ENCODE assay signal across 1 cellular context in genomic region chr2:186884585-186884984, GRCh38.
TF ChIP-seq lines count a peak whose summit lies in the region.

No MANE protein-coding gene starts in this region.

TF ChIP-seq in K562, 482 proteins besides CTCF, POLR2A, EP300 and RAD21 (continued from another document and continues in another):
- TF ChIP-seq, protein P1, sequence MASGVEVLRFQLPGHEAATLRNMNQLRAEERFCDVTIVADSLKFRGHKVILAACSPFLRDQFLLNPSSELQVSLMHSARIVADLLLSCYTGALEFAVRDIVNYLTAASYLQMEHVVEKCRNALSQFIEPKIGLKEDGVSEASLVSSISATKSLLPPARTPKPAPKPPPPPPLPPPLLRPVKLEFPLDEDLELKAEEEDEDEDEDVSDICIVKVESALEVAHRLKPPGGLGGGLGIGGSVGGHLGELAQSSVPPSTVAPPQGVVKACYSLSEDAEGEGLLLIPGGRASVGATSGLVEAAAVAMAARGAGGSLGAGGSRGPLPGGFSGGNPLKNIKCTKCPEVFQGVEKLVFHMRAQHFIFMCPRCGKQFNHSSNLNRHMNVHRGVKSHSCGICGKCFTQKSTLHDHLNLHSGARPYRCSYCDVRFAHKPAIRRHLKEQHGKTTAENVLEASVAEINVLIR (CRISPR knock-in tag; IDR thresholded peaks at IDR 0.05): no peak
- TF ChIP-seq STAT5A (IDR thresholded peaks at IDR 0.05; ENCODE audit: borderline replicate concordance, low read length) (peak; percentile 54; the same call in 1 of the 2 replicates), RBM34 (IDR thresholded peaks at IDR 0.05; ENCODE audit: borderline replicate concordance, insufficient read depth, low read length) (no peak), NFIC (IDR thresholded peaks at IDR 0.05) (peak; percentile 46), NR3C1 (CRISPR knock-in tag; IDR thresholded peaks at IDR 0.05) (no peak), NR2C2 (CRISPR knock-in tag; IDR thresholded peaks at IDR 0.05) (no peak), NR2C2 (tag; IDR thresholded peaks at IDR 0.05) (peak; percentile 58), ARID1B (IDR thresholded peaks at IDR 0.05) (peak; percentile 87), NCOR1 (IDR thresholded peaks at IDR 0.05) (peak; percentile 73), RBM25 (IDR thresholded peaks at IDR 0.05; ENCODE audit: low read depth, low read length, severe bottlenecking) (no peak), TRIM24 (IDR thresholded peaks at IDR 0.05) (peak; percentile 36 to 41; a peak in 2 of 4 replicates), DPF2 (IDR thresholded peaks at IDR 0.05) (peak; percentile 76), OTX1 (CRISPR knock-in tag; IDR thresholded peaks at IDR 0.05) (no peak), MEIS2 (IDR thresholded peaks at IDR 0.05; ENCODE audit: partially characterized antibody) (peak; percentile 89), ARNT (IDR thresholded peaks at IDR 0.05) (0 out of 4 replicates have a peak, but pooled peaks of 1 of the 2 experiments have one; percentile 27), ETV6 (IDR thresholded peaks at IDR 0.05; ENCODE audit: borderline replicate concordance in 1 of 2, low read depth in 2 of 2, low read length in 1 of 2) (peak in 1 of 2 experiments; percentile 90; a peak in 2 of 4 replicates), ETV6 (CRISPR knock-in tag; IDR thresholded peaks at IDR 0.05; ENCODE audit: borderline replicate concordance) (no peak), SPI1 (IDR thresholded peaks at IDR 0.05; ENCODE audit: borderline replicate concordance, low read depth, low read length) (0 out of 2 replicates have a peak, but pooled peaks have one; percentile 34), RREB1 (CRISPR knock-in tag; IDR thresholded peaks at IDR 0.05) (no peak), SMARCA4 (IDR thresholded peaks at IDR 0.05) (peak; percentile 53; the same call in 1 of the 2 replicates), HDAC1 (IDR thresholded peaks at IDR 0.05) (peak in 1 of 2 experiments; percentile 49; a peak in 1 of 4 replicates), FOXM1 (IDR thresholded peaks at IDR 0.05; ENCODE audit: low read depth) (peak; percentile 58; the same call in 1 of the 2 replicates), FOXM1 (CRISPR knock-in tag; IDR thresholded peaks at IDR 0.05; ENCODE audit: low read depth) (no peak), E2F4 (CRISPR knock-in tag; IDR thresholded peaks at IDR 0.05; ENCODE audit: low read depth) (no peak), TEAD4 (IDR thresholded peaks at IDR 0.05; ENCODE audit: low read length) (peak; percentile 89), TEAD4 (CRISPR knock-in tag; IDR thresholded peaks at IDR 0.05; ENCODE audit: borderline replicate concordance) (no peak), CBFA2T2 (conservative IDR thresholded peaks at IDR 0.05) (peak; percentile 79), SOX6 (IDR thresholded peaks at IDR 0.05) (peak; percentile 88), SMAD4 (CRISPR knock-in tag; conservative IDR thresholded peaks at IDR 0.05) (0 out of 2 replicates have a peak, but pooled peaks have one; percentile 29), KDM1A (IDR thresholded peaks at IDR 0.05) (peak; percentile 70 to 76; a peak in 3 of 4 replicates), CBX3 (IDR thresholded peaks at IDR 0.05; ENCODE audit: borderline replicate concordance in 1 of 2, low read length in 2 of 2) (peak in 1 of 2 experiments; percentile 73; a peak in 2 of 3 replicates), ATF3 (IDR thresholded peaks at IDR 0.05) (no peak), ATF3 (CRISPR knock-in tag; conservative IDR thresholded peaks at IDR 0.05) (no peak)
- TF ChIP-seq, protein P2, sequence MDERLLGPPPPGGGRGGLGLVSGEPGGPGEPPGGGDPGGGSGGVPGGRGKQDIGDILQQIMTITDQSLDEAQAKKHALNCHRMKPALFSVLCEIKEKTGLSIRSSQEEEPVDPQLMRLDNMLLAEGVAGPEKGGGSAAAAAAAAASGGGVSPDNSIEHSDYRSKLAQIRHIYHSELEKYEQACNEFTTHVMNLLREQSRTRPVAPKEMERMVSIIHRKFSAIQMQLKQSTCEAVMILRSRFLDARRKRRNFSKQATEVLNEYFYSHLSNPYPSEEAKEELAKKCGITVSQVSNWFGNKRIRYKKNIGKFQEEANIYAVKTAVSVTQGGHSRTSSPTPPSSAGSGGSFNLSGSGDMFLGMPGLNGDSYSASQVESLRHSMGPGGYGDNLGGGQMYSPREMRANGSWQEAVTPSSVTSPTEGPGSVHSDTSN (CRISPR knock-in tag; IDR thresholded peaks at IDR 0.05; ENCODE audit: low read depth): no peak
- TF ChIP-seq, protein P2 (tag; conservative IDR thresholded peaks at IDR 0.05; ENCODE audit: low read depth): peak; percentile 47
- TF ChIP-seq, protein P3, sequence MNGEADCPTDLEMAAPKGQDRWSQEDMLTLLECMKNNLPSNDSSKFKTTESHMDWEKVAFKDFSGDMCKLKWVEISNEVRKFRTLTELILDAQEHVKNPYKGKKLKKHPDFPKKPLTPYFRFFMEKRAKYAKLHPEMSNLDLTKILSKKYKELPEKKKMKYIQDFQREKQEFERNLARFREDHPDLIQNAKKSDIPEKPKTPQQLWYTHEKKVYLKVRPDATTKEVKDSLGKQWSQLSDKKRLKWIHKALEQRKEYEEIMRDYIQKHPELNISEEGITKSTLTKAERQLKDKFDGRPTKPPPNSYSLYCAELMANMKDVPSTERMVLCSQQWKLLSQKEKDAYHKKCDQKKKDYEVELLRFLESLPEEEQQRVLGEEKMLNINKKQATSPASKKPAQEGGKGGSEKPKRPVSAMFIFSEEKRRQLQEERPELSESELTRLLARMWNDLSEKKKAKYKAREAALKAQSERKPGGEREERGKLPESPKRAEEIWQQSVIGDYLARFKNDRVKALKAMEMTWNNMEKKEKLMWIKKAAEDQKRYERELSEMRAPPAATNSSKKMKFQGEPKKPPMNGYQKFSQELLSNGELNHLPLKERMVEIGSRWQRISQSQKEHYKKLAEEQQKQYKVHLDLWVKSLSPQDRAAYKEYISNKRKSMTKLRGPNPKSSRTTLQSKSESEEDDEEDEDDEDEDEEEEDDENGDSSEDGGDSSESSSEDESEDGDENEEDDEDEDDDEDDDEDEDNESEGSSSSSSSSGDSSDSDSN (IDR thresholded peaks at IDR 0.05; ENCODE audit: borderline replicate concordance in 1 of 2, low read depth in 2 of 2, low read length in 2 of 2): no peak
- TF ChIP-seq, protein P4, sequence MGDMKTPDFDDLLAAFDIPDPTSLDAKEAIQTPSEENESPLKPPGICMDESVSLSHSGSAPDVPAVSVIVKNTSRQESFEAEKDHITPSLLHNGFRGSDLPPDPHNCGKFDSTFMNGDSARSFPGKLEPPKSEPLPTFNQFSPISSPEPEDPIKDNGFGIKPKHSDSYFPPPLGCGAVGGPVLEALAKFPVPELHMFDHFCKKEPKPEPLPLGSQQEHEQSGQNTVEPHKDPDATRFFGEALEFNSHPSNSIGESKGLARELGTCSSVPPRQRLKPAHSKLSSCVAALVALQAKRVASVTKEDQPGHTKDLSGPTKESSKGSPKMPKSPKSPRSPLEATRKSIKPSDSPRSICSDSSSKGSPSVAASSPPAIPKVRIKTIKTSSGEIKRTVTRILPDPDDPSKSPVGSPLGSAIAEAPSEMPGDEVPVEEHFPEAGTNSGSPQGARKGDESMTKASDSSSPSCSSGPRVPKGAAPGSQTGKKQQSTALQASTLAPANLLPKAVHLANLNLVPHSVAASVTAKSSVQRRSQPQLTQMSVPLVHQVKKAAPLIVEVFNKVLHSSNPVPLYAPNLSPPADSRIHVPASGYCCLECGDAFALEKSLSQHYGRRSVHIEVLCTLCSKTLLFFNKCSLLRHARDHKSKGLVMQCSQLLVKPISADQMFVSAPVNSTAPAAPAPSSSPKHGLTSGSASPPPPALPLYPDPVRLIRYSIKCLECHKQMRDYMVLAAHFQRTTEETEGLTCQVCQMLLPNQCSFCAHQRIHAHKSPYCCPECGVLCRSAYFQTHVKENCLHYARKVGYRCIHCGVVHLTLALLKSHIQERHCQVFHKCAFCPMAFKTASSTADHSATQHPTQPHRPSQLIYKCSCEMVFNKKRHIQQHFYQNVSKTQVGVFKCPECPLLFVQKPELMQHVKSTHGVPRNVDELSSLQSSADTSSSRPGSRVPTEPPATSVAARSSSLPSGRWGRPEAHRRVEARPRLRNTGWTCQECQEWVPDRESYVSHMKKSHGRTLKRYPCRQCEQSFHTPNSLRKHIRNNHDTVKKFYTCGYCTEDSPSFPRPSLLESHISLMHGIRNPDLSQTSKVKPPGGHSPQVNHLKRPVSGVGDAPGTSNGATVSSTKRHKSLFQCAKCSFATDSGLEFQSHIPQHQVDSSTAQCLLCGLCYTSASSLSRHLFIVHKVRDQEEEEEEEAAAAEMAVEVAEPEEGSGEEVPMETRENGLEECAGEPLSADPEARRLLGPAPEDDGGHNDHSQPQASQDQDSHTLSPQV (IDR thresholded peaks at IDR 0.05): no peak
- TF ChIP-seq, protein P5, sequence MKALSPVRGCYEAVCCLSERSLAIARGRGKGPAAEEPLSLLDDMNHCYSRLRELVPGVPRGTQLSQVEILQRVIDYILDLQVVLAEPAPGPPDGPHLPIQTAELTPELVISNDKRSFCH (CRISPR knock-in tag; IDR thresholded peaks at IDR 0.05): no peak
- TF ChIP-seq, protein P5 (tag; IDR thresholded peaks at IDR 0.05): no peak
- TF ChIP-seq, protein P6, sequence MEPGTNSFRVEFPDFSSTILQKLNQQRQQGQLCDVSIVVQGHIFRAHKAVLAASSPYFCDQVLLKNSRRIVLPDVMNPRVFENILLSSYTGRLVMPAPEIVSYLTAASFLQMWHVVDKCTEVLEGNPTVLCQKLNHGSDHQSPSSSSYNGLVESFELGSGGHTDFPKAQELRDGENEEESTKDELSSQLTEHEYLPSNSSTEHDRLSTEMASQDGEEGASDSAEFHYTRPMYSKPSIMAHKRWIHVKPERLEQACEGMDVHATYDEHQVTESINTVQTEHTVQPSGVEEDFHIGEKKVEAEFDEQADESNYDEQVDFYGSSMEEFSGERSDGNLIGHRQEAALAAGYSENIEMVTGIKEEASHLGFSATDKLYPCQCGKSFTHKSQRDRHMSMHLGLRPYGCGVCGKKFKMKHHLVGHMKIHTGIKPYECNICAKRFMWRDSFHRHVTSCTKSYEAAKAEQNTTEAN (CRISPR knock-in tag; IDR thresholded peaks at IDR 0.05): no peak
